ENCODE assay signal across 8 cellular contexts in the genomic region with DNA sequence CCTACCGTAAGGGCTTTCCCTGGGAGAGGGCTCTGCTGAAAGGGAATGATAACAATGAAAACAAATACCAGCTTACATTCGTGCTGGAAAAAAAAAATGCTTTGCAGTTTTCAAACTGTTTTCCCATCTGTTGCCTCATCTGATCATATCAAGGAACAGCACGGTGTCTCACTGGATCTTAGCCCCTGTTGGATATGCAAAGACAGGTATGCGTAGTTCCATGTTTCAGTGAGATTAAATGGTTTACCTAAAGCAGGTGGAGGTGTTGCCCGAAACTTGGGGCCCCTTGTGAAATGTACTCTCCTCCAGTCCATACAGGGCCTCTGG.
A peak's percentile ranks its signal among the peaks of the same experiment; 100 is the strongest.
DNase-seq lines count a peak whose midpoint lies in the region; ATAC-seq and TF ChIP-seq lines count a peak whose summit lies in the region.

No MANE protein-coding gene starts in this region.

- no peaks in the 10 kb centered on the region for H3K9me3 Mint-ChIP-seq in chondrocyte (ENCODE audit: low read depth)
- no peaks in the 10 kb centered on the region for H3K9me3 Mint-ChIP-seq in natural killer cell treated with Interleukin-12 subunit alpha and Interleukin-12 subunit beta and Interleukin-15 and Interleukin-18, amount 100 ng/mL, for 72 hours

- DNase-seq in BJ (ENCODE audit: low read depth) (no peak), chondrocyte (ENCODE audit: low spot score) (no peak), HCEC 1CT (no peak)
- DNase-seq in natural killer cell treated with Interleukin-12 subunit alpha and Interleukin-12 subunit beta and Interleukin-15 and Interleukin-18, amount 100 ng/mL, for 72 hours (ENCODE audit: low spot score): no peak
- DNase-seq in stimulated activated CD4-positive, alpha-beta T cell treated with anti-CD3 and anti-CD28 coated beads, Interleukin-1b, Interleukin-23, amount 100 ng/mL, for 48 hours: no peak

- H3K4me2 ChIP-seq in KMS-11: peak overlapping the region; percentile 72

- peaks cover 20% of the 10 kb centered on the region for H3K4me1 ChIP-seq in KMS-11 (ENCODE audit: low read depth, poor library complexity, severe bottlenecking)

- no peak for TF ChIP-seq CTCF in BJ (IDR thresholded peaks at IDR 0.05; ENCODE audit: insufficient read depth, low read depth, low read length)
- TF ChIP-seq CTCF in KMS-11 (conservative IDR thresholded peaks at IDR 0.05; ENCODE audit: low read depth, low read length): no peak
- TF ChIP-seq CTCF in chondrocyte (IDR thresholded peaks at IDR 0.05): no peak

- CTCF ChIA-PET in BJ (lab: Yijun Ruan, JAX): no interaction called here

- peak overlapping the region; percentile 96 for H3K27ac Mint-ChIP-seq in chondrocyte (ENCODE audit: unreplicated experiment)
- H3K27ac Mint-ChIP-seq in natural killer cell treated with Interleukin-12 subunit alpha and Interleukin-12 subunit beta and Interleukin-15 and Interleukin-18, amount 100 ng/mL, for 72 hours: peak overlapping the region in 1 of 2 donors; percentile 50

- H3K27me3 ChIP-seq in BJ (ENCODE audit: control insufficient read depth, insufficient read depth, low read length) (peaks cover 2% of the 10 kb centered on the region), KMS-11 (ENCODE audit: insufficient read depth, low read depth) (no peaks in the 10 kb centered on the region)

- peaks cover 2% of the 10 kb centered on the region for H3K36me3 Mint-ChIP-seq in chondrocyte (ENCODE audit: low read depth)
- H3K36me3 Mint-ChIP-seq in natural killer cell treated with Interleukin-12 subunit alpha and Interleukin-12 subunit beta and Interleukin-15 and Interleukin-18, amount 100 ng/mL, for 72 hours: no peaks in the 10 kb centered on the region

- ATAC-seq in natural killer cell treated with Interleukin-12 subunit alpha and Interleukin-12 subunit beta and Interleukin-15 and Interleukin-18, amount 100 ng/mL, for 72 hours: no peak
- ATAC-seq in HG02642 (IDR thresholded peaks at IDR 0.05; ENCODE audit: poor library complexity, unreplicated experiment) (no peak), HG03439 (IDR thresholded peaks at IDR 0.05; ENCODE audit: unreplicated experiment) (no peak)

- H3K4me3 ChIP-seq in BJ (ENCODE audit: low read depth, low read length) (peak overlapping the region; percentile 87; the same call in 1 of the 2 replicates), KMS-11 (IDR thresholded peaks at IDR 0.05; ENCODE audit: insufficient read depth, low read depth, low read length) (no peak overlapping the region)

- peak overlapping the region; percentile 40; the same call in 1 of the 2 replicates for H3K27ac ChIP-seq in KMS-11

- H3K4me3 Mint-ChIP-seq in chondrocyte (ENCODE audit: unreplicated experiment): peak overlapping the region; percentile 85
- peak overlapping the region; percentile 87 for H3K4me3 Mint-ChIP-seq in natural killer cell treated with Interleukin-12 subunit alpha and Interleukin-12 subunit beta and Interleukin-15 and Interleukin-18, amount 100 ng/mL, for 72 hours

- peak overlapping the region; percentile 57; the same call in 1 of the 2 replicates for H3K9ac ChIP-seq in KMS-11

- H3K36me3 ChIP-seq in BJ (ENCODE audit: control insufficient read depth, insufficient read depth, low read length): no peaks in the 10 kb centered on the region
- no peaks in the 10 kb centered on the region for H3K36me3 ChIP-seq in KMS-11 (ENCODE audit: insufficient read depth)

- H3K79me2 ChIP-seq in KMS-11 (ENCODE audit: insufficient read depth, low read depth): peaks cover 13% of the 10 kb centered on the region; the same call in 1 of the 2 replicates

- POLR2A ChIA-PET in BJ (lab: Charles Lee): no interaction called here

- H3K4me1 Mint-ChIP-seq in chondrocyte (ENCODE audit: low read depth): peaks cover 40% of the 10 kb centered on the region
- peaks cover 12 to 20% of the 10 kb centered on the region in 2 donors for H3K4me1 Mint-ChIP-seq in natural killer cell treated with Interleukin-12 subunit alpha and Interleukin-12 subunit beta and Interleukin-15 and Interleukin-18, amount 100 ng/mL, for 72 hours (ENCODE audit: low read depth in 2 of 2)

- no peaks in the 10 kb centered on the region for H4K20me1 ChIP-seq in KMS-11 (ENCODE audit: insufficient read depth)

- H2AFZ ChIP-seq in KMS-11 (ENCODE audit: low read depth): peak overlapping the region; percentile 86

- peaks cover 15% of the 10 kb centered on the region for H3K27me3 Mint-ChIP-seq in chondrocyte (ENCODE audit: low read depth)
- peaks cover 11 to 25% of the 10 kb centered on the region in 2 donors for H3K27me3 Mint-ChIP-seq in natural killer cell treated with Interleukin-12 subunit alpha and Interleukin-12 subunit beta and Interleukin-15 and Interleukin-18, amount 100 ng/mL, for 72 hours
